ENCODE assay signal across 8 cellular contexts in the genomic region with DNA sequence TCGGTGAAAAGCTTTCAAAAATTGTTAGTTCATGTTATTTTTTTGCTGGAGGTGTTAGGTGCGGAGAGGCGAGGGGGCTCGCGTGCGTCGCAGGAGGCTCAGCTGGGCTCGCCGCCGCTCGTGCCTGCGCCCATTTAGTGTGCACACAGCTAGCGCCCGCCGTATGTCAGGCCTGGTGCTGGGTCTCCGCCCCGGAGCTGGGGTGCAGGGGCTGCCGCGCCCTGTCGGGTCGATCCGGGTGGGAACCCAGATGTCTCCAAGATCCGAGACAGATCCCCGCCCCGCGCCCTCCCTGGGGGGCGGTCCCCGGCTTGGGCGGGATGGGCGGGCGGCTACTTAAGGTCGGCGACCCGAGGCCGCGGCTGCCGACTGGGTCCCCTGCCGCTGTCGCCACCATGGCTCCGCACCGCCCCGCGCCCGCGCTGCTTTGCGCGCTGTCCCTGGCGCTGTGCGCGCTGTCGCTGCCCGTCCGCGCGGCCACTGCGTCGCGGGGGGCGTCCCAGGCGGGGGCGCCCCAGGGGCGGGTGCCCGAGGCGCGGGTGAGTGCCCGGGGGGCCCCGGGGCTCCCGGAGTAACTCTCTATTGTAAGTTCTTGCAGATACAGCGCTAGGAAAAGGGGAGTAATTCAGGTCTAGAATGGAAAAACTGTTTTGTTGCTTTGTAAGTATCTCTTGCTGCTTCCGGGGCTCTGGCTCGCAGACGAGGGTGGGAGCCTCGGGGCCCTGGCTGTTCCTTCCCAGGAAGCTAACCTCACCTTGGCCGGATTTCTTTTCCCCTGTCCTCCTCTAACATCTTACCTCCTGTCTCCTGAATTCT. TPM values are rescaled to one million over a fixed set of nuclear protein-coding genes. Genes with fewer than 3 reads are reported as not detected.
DNase-seq lines count a peak whose midpoint lies in the region; ATAC-seq, FAIRE-seq and TF ChIP-seq lines count a peak whose summit lies in the region.

No MANE protein-coding gene starts in this region.

- peak; percentile 57 for ATAC-seq in SK-N-SH treated with all-trans-retinoic acid at 6 μM for 48 hours
- ATAC-seq in stimulated activated naive CD8-positive, alpha-beta T cell treated with anti-CD3 and anti-CD28 coated beads, Interleukin-15, amount 100 ng/mL, for 72 hours, result peak; percentile 75
- ATAC-seq in HG03460 (IDR thresholded peaks at IDR 0.05; ENCODE audit: unreplicated experiment), result no peak
- no peak for ATAC-seq in GM21447 (IDR thresholded peaks at IDR 0.05; ENCODE audit: unreplicated experiment)

- no peak for TF ChIP-seq POLR2A in lower leg skin (IDR thresholded peaks at IDR 0.05)

- H3K27ac Mint-ChIP-seq in stimulated activated naive CD8-positive, alpha-beta T cell treated with anti-CD3 and anti-CD28 coated beads, Interleukin-15, amount 100 ng/mL, for 72 hours, result peak overlapping the region in 1 of 2 donors; percentile 15

- no peak for FAIRE-seq in GM18507 (lab: Jason Lieb, UNC)

- peak overlapping the region; percentile 38 for H3K4me3 ChIP-seq in lower leg skin (ENCODE audit: low read depth, poor library complexity, severe bottlenecking)

- peak; percentile 59 for DNase-seq in 8988T
- peak; percentile 17 for DNase-seq in GM18507 (ENCODE audit: extremely low spot score, insufficient read length, low read depth)
- peak; percentile 72 for DNase-seq in ecto neural progenitor cell (ENCODE audit: low spot score)
- DNase-seq in lower leg skin (ENCODE audit: low spot score in 2 of 2), result peak; percentile 75 to 96
- DNase-seq in stimulated activated naive CD8-positive, alpha-beta T cell treated with anti-CD3 and anti-CD28 coated beads, Interleukin-15, amount 100 ng/mL, for 72 hours, result peak in 1 of 2 donors; percentile 25

- H3K4me3 Mint-ChIP-seq in stimulated activated naive CD8-positive, alpha-beta T cell treated with anti-CD3 and anti-CD28 coated beads, Interleukin-15, amount 100 ng/mL, for 72 hours, result peak overlapping the region; percentile 63 to 68

- WGBS in lower leg skin, 2 donors, result 2 to 4% methylated on average over 27 to 38 of the region's 74 CpGs

- H3K4me1 Mint-ChIP-seq in stimulated activated naive CD8-positive, alpha-beta T cell treated with anti-CD3 and anti-CD28 coated beads, Interleukin-15, amount 100 ng/mL, for 72 hours, result peaks cover 14% of the 10 kb centered on the region

- TF ChIP-seq CTCF in lower leg skin (IDR thresholded peaks at IDR 0.05), result no peak

- intact Hi-C loops in lower leg skin (cut with DNase I; ENCODE audit: low total_unique reads), result no loop called here

- H3K9me3 Mint-ChIP-seq in stimulated activated naive CD8-positive, alpha-beta T cell treated with anti-CD3 and anti-CD28 coated beads, Interleukin-15, amount 100 ng/mL, for 72 hours, result no peaks in the 10 kb centered on the region

- peaks cover 28% of the 10 kb centered on the region for H3K27me3 Mint-ChIP-seq in stimulated activated naive CD8-positive, alpha-beta T cell treated with anti-CD3 and anti-CD28 coated beads, Interleukin-15, amount 100 ng/mL, for 72 hours

TF ChIP-seq in SK-N-SH treated with all-trans-retinoic acid at 6 μM for 48 hours, 23 proteins besides CTCF, POLR2A, EP300 and RAD21:
- TF ChIP-seq, protein P1, sequence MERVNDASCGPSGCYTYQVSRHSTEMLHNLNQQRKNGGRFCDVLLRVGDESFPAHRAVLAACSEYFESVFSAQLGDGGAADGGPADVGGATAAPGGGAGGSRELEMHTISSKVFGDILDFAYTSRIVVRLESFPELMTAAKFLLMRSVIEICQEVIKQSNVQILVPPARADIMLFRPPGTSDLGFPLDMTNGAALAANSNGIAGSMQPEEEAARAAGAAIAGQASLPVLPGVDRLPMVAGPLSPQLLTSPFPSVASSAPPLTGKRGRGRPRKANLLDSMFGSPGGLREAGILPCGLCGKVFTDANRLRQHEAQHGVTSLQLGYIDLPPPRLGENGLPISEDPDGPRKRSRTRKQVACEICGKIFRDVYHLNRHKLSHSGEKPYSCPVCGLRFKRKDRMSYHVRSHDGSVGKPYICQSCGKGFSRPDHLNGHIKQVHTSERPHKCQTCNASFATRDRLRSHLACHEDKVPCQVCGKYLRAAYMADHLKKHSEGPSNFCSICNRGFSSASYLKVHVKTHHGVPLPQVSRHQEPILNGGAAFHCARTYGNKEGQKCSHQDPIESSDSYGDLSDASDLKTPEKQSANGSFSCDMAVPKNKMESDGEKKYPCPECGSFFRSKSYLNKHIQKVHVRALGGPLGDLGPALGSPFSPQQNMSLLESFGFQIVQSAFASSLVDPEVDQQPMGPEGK (CRISPR knock-in tag; IDR thresholded peaks at IDR 0.05; ENCODE audit: borderline replicate concordance), result no peak
- TF ChIP-seq ESRRG (CRISPR knock-in tag; IDR thresholded peaks at IDR 0.05) (no peak), TCF4 (CRISPR knock-in tag; IDR thresholded peaks at IDR 0.05; ENCODE audit: borderline replicate concordance) (no peak), ZC3H10 (CRISPR knock-in tag; IDR thresholded peaks at IDR 0.05) (no peak), ZNF565 (CRISPR knock-in tag; conservative IDR thresholded peaks at IDR 0.05; ENCODE audit: low read depth) (no peak), TOX (CRISPR knock-in tag; IDR thresholded peaks at IDR 0.05; ENCODE audit: borderline replicate concordance) (no peak), RARB (CRISPR knock-in tag; IDR thresholded peaks at IDR 0.05) (no peak), PPARA (CRISPR knock-in tag; IDR thresholded peaks at IDR 0.05; ENCODE audit: borderline replicate concordance) (no peak), CSDC2 (CRISPR knock-in tag; IDR thresholded peaks at IDR 0.05) (no peak), ZNF8 (CRISPR knock-in tag; IDR thresholded peaks at IDR 0.05) (no peak), OSR1 (CRISPR knock-in tag; IDR thresholded peaks at IDR 0.05) (no peak), BACH2 (CRISPR knock-in tag; IDR thresholded peaks at IDR 0.05; ENCODE audit: borderline replicate concordance) (no peak), SNAI2 (CRISPR knock-in tag; IDR thresholded peaks at IDR 0.05) (no peak)
- TF ChIP-seq, protein P2, sequence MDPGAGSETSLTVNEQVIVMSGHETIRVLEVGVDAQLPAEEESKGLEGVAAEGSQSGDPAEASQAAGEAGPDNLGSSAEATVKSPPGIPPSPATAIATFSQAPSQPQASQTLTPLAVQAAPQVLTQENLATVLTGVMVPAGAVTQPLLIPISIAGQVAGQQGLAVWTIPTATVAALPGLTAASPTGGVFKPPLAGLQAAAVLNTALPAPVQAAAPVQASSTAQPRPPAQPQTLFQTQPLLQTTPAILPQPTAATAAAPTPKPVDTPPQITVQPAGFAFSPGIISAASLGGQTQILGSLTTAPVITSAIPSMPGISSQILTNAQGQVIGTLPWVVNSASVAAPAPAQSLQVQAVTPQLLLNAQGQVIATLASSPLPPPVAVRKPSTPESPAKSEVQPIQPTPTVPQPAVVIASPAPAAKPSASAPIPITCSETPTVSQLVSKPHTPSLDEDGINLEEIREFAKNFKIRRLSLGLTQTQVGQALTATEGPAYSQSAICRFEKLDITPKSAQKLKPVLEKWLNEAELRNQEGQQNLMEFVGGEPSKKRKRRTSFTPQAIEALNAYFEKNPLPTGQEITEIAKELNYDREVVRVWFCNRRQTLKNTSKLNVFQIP (CRISPR knock-in tag; IDR thresholded peaks at IDR 0.05; ENCODE audit: borderline replicate concordance, low read depth), result no peak
- TF ChIP-seq, protein P3, sequence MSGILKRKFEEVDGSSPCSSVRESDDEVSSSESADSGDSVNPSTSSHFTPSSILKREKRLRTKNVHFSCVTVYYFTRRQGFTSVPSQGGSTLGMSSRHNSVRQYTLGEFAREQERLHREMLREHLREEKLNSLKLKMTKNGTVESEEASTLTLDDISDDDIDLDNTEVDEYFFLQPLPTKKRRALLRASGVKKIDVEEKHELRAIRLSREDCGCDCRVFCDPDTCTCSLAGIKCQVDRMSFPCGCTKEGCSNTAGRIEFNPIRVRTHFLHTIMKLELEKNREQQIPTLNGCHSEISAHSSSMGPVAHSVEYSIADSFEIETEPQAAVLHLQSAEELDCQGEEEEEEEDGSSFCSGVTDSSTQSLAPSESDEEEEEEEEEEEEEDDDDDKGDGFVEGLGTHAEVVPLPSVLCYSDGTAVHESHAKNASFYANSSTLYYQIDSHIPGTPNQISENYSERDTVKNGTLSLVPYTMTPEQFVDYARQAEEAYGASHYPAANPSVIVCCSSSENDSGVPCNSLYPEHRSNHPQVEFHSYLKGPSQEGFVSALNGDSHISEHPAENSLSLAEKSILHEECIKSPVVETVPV (CRISPR knock-in tag; IDR thresholded peaks at IDR 0.05), result no peak

RNA-seq across cellular contexts. Expression of a gene that starts 31.7 kb away (rescaled TPM):
- 1,000 to 10,000 TPM in 2 of 4 donors, 100 to 1,000 TPM in 2; 835 to 2,031 (median 1,042) TPM for total RNA-seq in lower leg skin

Comparison
In these comparisons a context has a peak if more than half of its experiments do, and no peak if none do; other contexts are left out.
1. ATAC-seq: peak in SK-N-SH treated with all-trans-retinoic acid at 6 μM for 48 hours (single experiment) and stimulated activated naive CD8-positive, alpha-beta T cell treated with anti-CD3 and anti-CD28 coated beads, Interleukin-15, amount 100 ng/mL, for 72 hours (single experiment); none in HG03460 (single experiment) and GM21447 (single experiment).